Comparison of ENCODE assay signal across 23 cellular contexts in genomic region chr15:81061490-81062235, GRCh38.
"Had no signal": no experiment of that assay in that cellular context is flagged by ENCODE, and none has a peak within 500 bp of the region (broad histone marks: within the 10 kb centered on the region; RNA-seq: fewer than 3 reads in every experiment).

No MANE protein-coding gene starts in this region.

- ATAC-seq: activated T-helper 17 cell treated with anti-CD3 and anti-CD28 coated beads, Interleukin-2, amount 50 U/mL, for 72 hours; T-cell had no signal

- H3K27ac ChIP-seq: breast epithelium had no signal

- H3K4me3 ChIP-seq: breast epithelium had no signal

- H3K4me1 ChIP-seq: breast epithelium had no signal

- H3K36me3 ChIP-seq: breast epithelium had no signal

- H3K9me3 ChIP-seq: breast epithelium had no signal

- H3K27me3 ChIP-seq: breast epithelium had no signal

- DNase-seq: activated B cell treated with CpG ODN at 0.5 μM for 24 hours; activated CD4-positive, alpha-beta T cell treated with anti-CD3 and anti-CD28 coated beads for 1 hour; activated CD4-positive, alpha-beta T cell treated with anti-CD3 and anti-CD28 coated beads, Interleukin-2, amount 10 ng/mL, durations not matched to agents 24 days and 14 days; activated CD4-positive, alpha-beta T cell treated with anti-CD3 and anti-CD28 coated beads, Interleukin-2, amount 50 U/mL, for 48 hours; activated gamma-delta T cell; activated naive CD4-positive, alpha-beta T cell treated with anti-CD3 and anti-CD28 coated beads for 36 hours; activated T-cell treated with anti-CD3 and anti-CD28 coated beads for 4 hours; activated T-cell treated with anti-CD3 and anti-CD28 coated beads, Interleukin-2, amount 50 U/mL, for 48 hours; caudate nucleus; Karpas-422; MM.1S; NCI-H146; NCI-H187 treated with DMSO at 0.1 percent for 48 hours; NCI-H2081 treated with DMSO at 0.1 percent for 48 hours; NCI-H226; NCI-H526; NCI-H774; SIG-M5; T-cell; T-helper 2 cell; T1000 had no signal
